ENCODE assay signal across 20 cellular contexts in genomic region chrX:39654952-39655351, GRCh38.
"Had no signal": no experiment of that assay in that cellular context is flagged by ENCODE, and none has a peak within 500 bp of the region (broad histone marks: within the 10 kb centered on the region; RNA-seq: fewer than 3 reads in every experiment).

No MANE protein-coding gene starts in this region.

- ATAC-seq: left lobe of liver; natural killer cell treated with Interleukin-12 subunit alpha and Interleukin-12 subunit beta and Interleukin-15 and Interleukin-18, amount 100 ng/mL, for 72 hours; stimulated activated effector memory CD8-positive, alpha-beta T cell treated with anti-CD3 and anti-CD28 coated beads, Interleukin-12 subunit alpha, Interleukin-12 subunit beta, amount 100 ng/mL, for 72 hours; T-cell had no signal

- H3K4me1 Mint-ChIP-seq: stimulated activated effector memory CD8-positive, alpha-beta T cell treated with anti-CD3 and anti-CD28 coated beads, Interleukin-12 subunit alpha, Interleukin-12 subunit beta, amount 100 ng/mL, for 72 hours had no signal

- H3K9me3 Mint-ChIP-seq: activated naive CD8-positive, alpha-beta T cell treated with anti-CD3 and anti-CD28 coated beads, Interleukin-2, amount 10 ng/mL, durations not matched to agents 7 days and 5 days; activated T-helper 1 cell treated with anti-CD3 and anti-CD28 coated beads, Interleukin-12 subunit alpha, Interleukin-12 subunit beta, Interleukin-2, Interleukin-4 antibody, amounts not matched to agents 30 ng/mL and 10 ng/mL and 1 ng/mL, durations not matched to agents 14 hours and 24 hours and 36 hours; natural killer cell treated with Interleukin-12 subunit alpha and Interleukin-12 subunit beta and Interleukin-15 and Interleukin-18, amount 100 ng/mL, for 72 hours; stimulated activated effector memory CD8-positive, alpha-beta T cell treated with anti-CD3 and anti-CD28 coated beads, Interleukin-12 subunit alpha, Interleukin-12 subunit beta, amount 100 ng/mL, for 72 hours; T-cell had no signal

- H3K27me3 Mint-ChIP-seq: activated naive CD8-positive, alpha-beta T cell treated with anti-CD3 and anti-CD28 coated beads, Interleukin-2, amount 10 ng/mL, durations not matched to agents 7 days and 5 days had no signal

- H3K27ac Mint-ChIP-seq: activated naive CD8-positive, alpha-beta T cell treated with anti-CD3 and anti-CD28 coated beads, Interleukin-2, amount 10 ng/mL, durations not matched to agents 7 days and 5 days; activated T-helper 1 cell treated with anti-CD3 and anti-CD28 coated beads, Interleukin-12 subunit alpha, Interleukin-12 subunit beta, Interleukin-2, Interleukin-4 antibody, amounts not matched to agents 30 ng/mL and 10 ng/mL and 1 ng/mL, durations not matched to agents 14 hours and 24 hours and 36 hours; mesothelial cell of epicardium; natural killer cell treated with Interleukin-12 subunit alpha and Interleukin-12 subunit beta and Interleukin-15 and Interleukin-18, amount 100 ng/mL, for 72 hours; stimulated activated effector memory CD8-positive, alpha-beta T cell treated with anti-CD3 and anti-CD28 coated beads, Interleukin-12 subunit alpha, Interleukin-12 subunit beta, amount 100 ng/mL, for 72 hours had no signal

- DNase-seq: activated CD4-positive, CD25-positive, alpha-beta regulatory T cell treated with anti-CD3 and anti-CD28 coated beads, Interleukin-2, amount 50 U/mL, for 72 hours; activated naive CD4-positive, alpha-beta T cell treated with Interleukin-2 at 50 U/mL for 16 hours; activated naive CD8-positive, alpha-beta T cell treated with anti-CD3 and anti-CD28 coated beads, Interleukin-2, amount 10 ng/mL, durations not matched to agents 7 days and 5 days; foreskin fibroblast; islet precursor cell; sigmoid colon; stimulated activated CD4-positive, alpha-beta T cell treated with anti-CD3 and anti-CD28 coated beads, Interleukin-4, amount 100 ng/mL, for 24 hours; stomach; T-cell; T-helper 9 cell had no signal

- H3K27ac ChIP-seq: epithelial cell of prostate, hepatocyte, parathyroid adenoma, sigmoid colon, stomach, thoracic aorta had no signal

- FAIRE-seq: colon had no signal

- H3K4me3 Mint-ChIP-seq: activated naive CD8-positive, alpha-beta T cell treated with anti-CD3 and anti-CD28 coated beads, Interleukin-2, amount 10 ng/mL, durations not matched to agents 7 days and 5 days; activated T-helper 1 cell treated with anti-CD3 and anti-CD28 coated beads, Interleukin-12 subunit alpha, Interleukin-12 subunit beta, Interleukin-2, Interleukin-4 antibody, amounts not matched to agents 30 ng/mL and 10 ng/mL and 1 ng/mL, durations not matched to agents 14 hours and 24 hours and 36 hours; mesothelial cell of epicardium; natural killer cell treated with Interleukin-12 subunit alpha and Interleukin-12 subunit beta and Interleukin-15 and Interleukin-18, amount 100 ng/mL, for 72 hours; stimulated activated effector memory CD8-positive, alpha-beta T cell treated with anti-CD3 and anti-CD28 coated beads, Interleukin-12 subunit alpha, Interleukin-12 subunit beta, amount 100 ng/mL, for 72 hours; T-cell had no signal

- H3K36me3 Mint-ChIP-seq: activated naive CD8-positive, alpha-beta T cell treated with anti-CD3 and anti-CD28 coated beads, Interleukin-2, amount 10 ng/mL, durations not matched to agents 7 days and 5 days; mesothelial cell of epicardium; natural killer cell treated with Interleukin-12 subunit alpha and Interleukin-12 subunit beta and Interleukin-15 and Interleukin-18, amount 100 ng/mL, for 72 hours; stimulated activated effector memory CD8-positive, alpha-beta T cell treated with anti-CD3 and anti-CD28 coated beads, Interleukin-12 subunit alpha, Interleukin-12 subunit beta, amount 100 ng/mL, for 72 hours; T-cell had no signal
